1 cellular context compared by ENCODE assay signal in the genomic region with DNA sequence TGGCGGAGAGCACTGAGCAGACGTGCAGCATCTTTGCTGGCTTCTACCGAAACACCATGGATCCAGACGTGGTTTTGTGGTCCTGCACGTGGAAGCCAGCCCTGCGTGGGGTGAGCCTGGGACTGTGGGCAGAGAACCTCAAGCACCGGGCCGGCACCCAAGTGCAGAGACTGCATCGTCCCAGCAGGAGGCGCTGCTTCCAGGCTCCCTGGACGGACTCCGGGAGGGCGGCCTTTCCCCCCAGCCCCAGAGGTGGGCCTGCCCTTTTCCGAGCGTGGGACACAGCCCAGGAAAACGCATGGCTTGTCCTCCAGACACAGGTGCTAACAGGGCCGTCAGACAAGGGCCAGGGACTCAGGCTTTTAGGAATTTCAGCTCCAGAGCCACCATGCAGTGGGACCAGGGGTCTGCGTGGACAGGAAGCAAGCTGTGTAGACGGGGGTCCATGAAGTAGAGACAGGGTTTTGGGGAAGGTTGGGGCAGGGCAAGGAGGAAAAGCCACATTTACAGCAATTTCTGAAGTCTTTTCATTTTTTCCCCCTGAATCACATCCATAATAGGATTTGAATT.
TF ChIP-seq lines count a peak whose summit lies in the region.

No MANE protein-coding gene starts in this region.

TF ChIP-seq in HEK293, 187 proteins besides CTCF, POLR2A, EP300 and RAD21 (continued from another document):
- TF ChIP-seq, protein P1, sequence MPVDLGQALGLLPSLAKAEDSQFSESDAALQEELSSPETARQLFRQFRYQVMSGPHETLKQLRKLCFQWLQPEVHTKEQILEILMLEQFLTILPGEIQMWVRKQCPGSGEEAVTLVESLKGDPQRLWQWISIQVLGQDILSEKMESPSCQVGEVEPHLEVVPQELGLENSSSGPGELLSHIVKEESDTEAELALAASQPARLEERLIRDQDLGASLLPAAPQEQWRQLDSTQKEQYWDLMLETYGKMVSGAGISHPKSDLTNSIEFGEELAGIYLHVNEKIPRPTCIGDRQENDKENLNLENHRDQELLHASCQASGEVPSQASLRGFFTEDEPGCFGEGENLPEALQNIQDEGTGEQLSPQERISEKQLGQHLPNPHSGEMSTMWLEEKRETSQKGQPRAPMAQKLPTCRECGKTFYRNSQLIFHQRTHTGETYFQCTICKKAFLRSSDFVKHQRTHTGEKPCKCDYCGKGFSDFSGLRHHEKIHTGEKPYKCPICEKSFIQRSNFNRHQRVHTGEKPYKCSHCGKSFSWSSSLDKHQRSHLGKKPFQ (tag by site-specific recombination; IDR thresholded peaks at IDR 0.05), result no peak
- TF ChIP-seq MEIS1 (CRISPR knock-in tag; IDR thresholded peaks at IDR 0.05; ENCODE audit: borderline replicate concordance) (no peak), SCRT2 (tag by site-specific recombination; IDR thresholded peaks at IDR 0.05) (no peak), ZNF211 (tag by site-specific recombination; IDR thresholded peaks at IDR 0.05; ENCODE audit: low read depth) (no peak), ZFP69B (tag by site-specific recombination; IDR thresholded peaks at IDR 0.05) (no peak), ZNF223 (tag by site-specific recombination; IDR thresholded peaks at IDR 0.05) (no peak), ZNF132 (tag by site-specific recombination; IDR thresholded peaks at IDR 0.05; ENCODE audit: borderline replicate concordance) (no peak)
- TF ChIP-seq, protein P2, sequence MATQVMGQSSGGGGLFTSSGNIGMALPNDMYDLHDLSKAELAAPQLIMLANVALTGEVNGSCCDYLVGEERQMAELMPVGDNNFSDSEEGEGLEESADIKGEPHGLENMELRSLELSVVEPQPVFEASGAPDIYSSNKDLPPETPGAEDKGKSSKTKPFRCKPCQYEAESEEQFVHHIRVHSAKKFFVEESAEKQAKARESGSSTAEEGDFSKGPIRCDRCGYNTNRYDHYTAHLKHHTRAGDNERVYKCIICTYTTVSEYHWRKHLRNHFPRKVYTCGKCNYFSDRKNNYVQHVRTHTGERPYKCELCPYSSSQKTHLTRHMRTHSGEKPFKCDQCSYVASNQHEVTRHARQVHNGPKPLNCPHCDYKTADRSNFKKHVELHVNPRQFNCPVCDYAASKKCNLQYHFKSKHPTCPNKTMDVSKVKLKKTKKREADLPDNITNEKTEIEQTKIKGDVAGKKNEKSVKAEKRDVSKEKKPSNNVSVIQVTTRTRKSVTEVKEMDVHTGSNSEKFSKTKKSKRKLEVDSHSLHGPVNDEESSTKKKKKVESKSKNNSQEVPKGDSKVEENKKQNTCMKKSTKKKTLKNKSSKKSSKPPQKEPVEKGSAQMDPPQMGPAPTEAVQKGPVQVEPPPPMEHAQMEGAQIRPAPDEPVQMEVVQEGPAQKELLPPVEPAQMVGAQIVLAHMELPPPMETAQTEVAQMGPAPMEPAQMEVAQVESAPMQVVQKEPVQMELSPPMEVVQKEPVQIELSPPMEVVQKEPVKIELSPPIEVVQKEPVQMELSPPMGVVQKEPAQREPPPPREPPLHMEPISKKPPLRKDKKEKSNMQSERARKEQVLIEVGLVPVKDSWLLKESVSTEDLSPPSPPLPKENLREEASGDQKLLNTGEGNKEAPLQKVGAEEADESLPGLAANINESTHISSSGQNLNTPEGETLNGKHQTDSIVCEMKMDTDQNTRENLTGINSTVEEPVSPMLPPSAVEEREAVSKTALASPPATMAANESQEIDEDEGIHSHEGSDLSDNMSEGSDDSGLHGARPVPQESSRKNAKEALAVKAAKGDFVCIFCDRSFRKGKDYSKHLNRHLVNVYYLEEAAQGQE (tag by site-specific recombination; IDR thresholded peaks at IDR 0.05), result no peak
